In genomic region chr12:104673294-104674062, GRCh38 we compare ENCODE assay signal across 14 cellular contexts.
DNase-seq lines count a peak whose midpoint lies in the region; ATAC-seq, FAIRE-seq and TF ChIP-seq lines count a peak whose summit lies in the region.
"Had no signal": no experiment of that assay in that cellular context is flagged by ENCODE, and none has a peak within 500 bp of the region (broad histone marks: within the 10 kb centered on the region; RNA-seq: fewer than 3 reads in every experiment).

No MANE protein-coding gene starts in this region.

- H3K4me3 ChIP-seq in A549 (no peak overlapping the region), coronary artery (no peak overlapping the region)

- no peak overlapping the region for H3K4me3 Mint-ChIP-seq in natural killer cell
- H3K4me3 Mint-ChIP-seq: T-helper 2 cell treated with Interferon-gamma antibody and Interleukin-4, amounts not matched to agents 5 μg/mL and 100 μg/mL, for 36 hours had no signal

- no peaks in the 10 kb centered on the region for H3K27me3 Mint-ChIP-seq in natural killer cell (ENCODE audit: low read depth in 2 of 2)

- TF ChIP-seq CTCF in A549 (IDR thresholded peaks at IDR 0.05) (no peak), coronary artery (IDR thresholded peaks at IDR 0.05) (no peak), natural killer cell (IDR thresholded peaks at IDR 0.05) (no peak), foreskin keratinocyte (conservative IDR thresholded peaks at IDR 0.05) (no peak)

- WGBS in A549 (ENCODE audit: missing lambda C conversion rate), result 89% methylated on average over 12 of the region's 12 CpGs

- H3K4me1 ChIP-seq in A549 (peaks cover 58% of the 10 kb centered on the region), foreskin keratinocyte (peaks cover 22% of the 10 kb centered on the region)

- H3K4me1 Mint-ChIP-seq in natural killer cell, result peaks cover 67 to 75% of the 10 kb centered on the region in 2 donors

- H3K27ac ChIP-seq in A549 (peak overlapping the region; percentile 84 to 93), coronary artery (peak overlapping the region; percentile 86 to 87), foreskin keratinocyte (no peak overlapping the region)

- intact Hi-C loops in natural killer cell (cut with micrococcal nuclease), result loop anchor here (5.0 kb wide), 1 partner anchor 284 kb away; the partner anchor contains the start of gene SLC41A2

- FAIRE-seq in A549 (lab: Jason Lieb, UNC) (no peak), GM19239 (lab: Jason Lieb, UNC) (peak; percentile 14)
- FAIRE-seq: D721Med, keratinocyte had no signal

- peak overlapping the region; percentile 85 to 93 for H3K27ac Mint-ChIP-seq in natural killer cell
- H3K27ac Mint-ChIP-seq: T-helper 2 cell treated with Interferon-gamma antibody and Interleukin-4, amounts not matched to agents 5 μg/mL and 100 μg/mL, for 36 hours had no signal

- ATAC-seq in A549, result no peak
- no peak for ATAC-seq in natural killer cell
- ATAC-seq in foreskin keratinocyte, result no peak

- TF ChIP-seq RAD21 in A549 (conservative IDR thresholded peaks at IDR 0.05 in 1 of 2, IDR thresholded peaks at IDR 0.05 in 1 of 2), result no peak

- no peaks in the 10 kb centered on the region for H3K27me3 ChIP-seq in foreskin keratinocyte

- CTCF ChIA-PET in A549 (lab: Yijun Ruan, JAX), result interaction anchor here (1.1 to 2.4 kb wide), 4 partner anchors 13 to 292 kb away, joined by 3 to 7 read pairs (median 4); partner anchors contain the start of gene CHST11

- no peak for TF ChIP-seq EP300 in A549 (IDR thresholded peaks at IDR 0.05)

- no peaks in the 10 kb centered on the region for H3K9me3 Mint-ChIP-seq in natural killer cell
- H3K9me3 Mint-ChIP-seq: T-helper 2 cell treated with Interferon-gamma antibody and Interleukin-4, amounts not matched to agents 5 μg/mL and 100 μg/mL, for 36 hours had no signal

- DNase-seq in A549 (ENCODE audit: low read depth in 1 of 2, low spot score in 1 of 2) (no peak), GM19239 (ENCODE audit: insufficient read length, low spot score) (no peak), coronary artery (ENCODE audit: low spot score) (no peak), natural killer cell (no peak), putamen (ENCODE audit: low spot score) (no peak), foreskin keratinocyte (no peak), NCI-H774 (lab: John Stamatoyannopoulos, UW) (no peak)
- DNase-seq in activated effector memory CD4-positive, alpha-beta T cell treated with anti-CD3 and anti-CD28 coated beads, Interleukin-2, amount 50 U/mL, for 16 hours, result no peak
- DNase-seq: activated T-cell treated with anti-CD3 and anti-CD28 coated beads, Interleukin-2, amount 50 U/mL, for 48 hours; NCI-H69; stimulated activated naive CD4-positive, alpha-beta T cell treated with Interleukin-2 at 50 U/mL for 16 hours had no signal

- peak overlapping the region; percentile 69; the same call in 1 of the 3 replicates for H3K4me2 ChIP-seq in A549

- no peaks in the 10 kb centered on the region for H3K9me3 ChIP-seq in A549

- TF ChIP-seq POLR2A in A549 (IDR thresholded peaks at IDR 0.05; ENCODE audit: low read length), result no peak

- POLR2A ChIA-PET in A549 (lab: Yijun Ruan, JAX), result no interaction called here

- no peaks in the 10 kb centered on the region for H3K36me3 Mint-ChIP-seq in natural killer cell

TF ChIP-seq in A549, 52 proteins besides CTCF, POLR2A, EP300 and RAD21:
- TF ChIP-seq KDM1A (IDR thresholded peaks at IDR 0.05; ENCODE audit: low read depth) (0 out of 2 replicates have a peak, but pooled peaks have one; percentile 37), NFE2L2 (conservative IDR thresholded peaks at IDR 0.05; ENCODE audit: low read length) (no peak), MAX (IDR thresholded peaks at IDR 0.05) (no peak)
TF ChIP-seq in A549: peak in this region for 1.
